Comparison of ENCODE assay signal across 1 cellular context in genomic region chr13:69857188-69857821, GRCh38.
A peak's percentile ranks its signal among the peaks of the same experiment; 100 is the strongest.
TF ChIP-seq lines count a peak whose summit lies in the region.

No MANE protein-coding gene starts in this region.

TF ChIP-seq in HEK293, 187 proteins besides CTCF, POLR2A, EP300 and RAD21 (continued from another document):
- no peak for TF ChIP-seq TCF7L2 (IDR thresholded peaks at IDR 0.05; ENCODE audit: borderline replicate concordance, low read depth, low read length)
- TF ChIP-seq ZNF155 (tag by site-specific recombination; IDR thresholded peaks at IDR 0.05), result no peak
- no peak for TF ChIP-seq BCL11B (tag by site-specific recombination; IDR thresholded peaks at IDR 0.05; ENCODE audit: low read depth)
- TF ChIP-seq ZNF423 (tag by site-specific recombination; IDR thresholded peaks at IDR 0.05), result no peak
- peak; percentile 73 for TF ChIP-seq ZNF654 (tag by site-specific recombination; IDR thresholded peaks at IDR 0.05; ENCODE audit: low read depth)
- peak; percentile 63; the same call in 1 of the 2 replicates for TF ChIP-seq SCRT2 (tag by site-specific recombination; IDR thresholded peaks at IDR 0.05)
- no peak for TF ChIP-seq ZBTB21 (tag by site-specific recombination; IDR thresholded peaks at IDR 0.05)
- no peak for TF ChIP-seq ZNF335 (tag by site-specific recombination; conservative IDR thresholded peaks at IDR 0.05)
